Comparison of ENCODE assay signal across 19 cellular contexts in the genomic region with DNA sequence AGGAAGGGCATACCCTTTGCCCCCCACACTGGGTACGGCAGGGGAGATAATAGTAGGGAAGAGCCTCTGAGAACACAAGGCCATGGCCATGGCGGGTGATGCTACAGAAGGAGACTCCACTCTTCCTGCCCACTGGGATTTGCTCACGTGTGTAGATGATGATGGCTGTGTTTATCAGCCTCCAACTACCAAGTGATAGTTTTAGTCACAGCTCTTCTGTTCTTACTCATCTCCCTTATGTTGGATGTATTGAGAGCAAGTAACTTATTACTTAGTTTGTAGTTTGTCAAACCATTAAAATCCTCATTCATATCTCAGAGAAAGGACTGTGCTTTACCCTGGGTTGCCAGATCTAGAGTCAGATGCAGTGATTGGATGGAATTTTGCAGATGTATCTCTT.
A peak's percentile ranks its signal among the peaks of the same experiment; 100 is the strongest.
DNase-seq lines count a peak whose midpoint lies in the region; ATAC-seq and TF ChIP-seq lines count a peak whose summit lies in the region.
"Had no signal": no experiment of that assay in that cellular context is flagged by ENCODE, and none has a peak within 500 bp of the region (broad histone marks: within the 10 kb centered on the region; RNA-seq: fewer than 3 reads in every experiment).

No MANE protein-coding gene starts in this region.

- H3K9me3 ChIP-seq in BLaER1: peaks cover 10% of the 10 kb centered on the region; the same call in 1 of the 2 replicates

- peaks cover 11% of the 10 kb centered on the region for H3K27me3 Mint-ChIP-seq in osteocyte (ENCODE audit: unreplicated experiment)
- H3K27me3 Mint-ChIP-seq: CD4-positive, alpha-beta T cell had no signal

- H3K4me2 ChIP-seq in BLaER1: peak overlapping the region; percentile 58
- H3K4me2 ChIP-seq: KMS-11 had no signal

- H3K27ac ChIP-seq in BLaER1: peak overlapping the region; percentile 45; the same call in 1 of the 2 replicates
- H3K27ac ChIP-seq: KMS-11 had no signal

- no peaks in the 10 kb centered on the region for H3K36me3 Mint-ChIP-seq in osteocyte (ENCODE audit: unreplicated experiment)

- no peak overlapping the region for H3K27ac Mint-ChIP-seq in osteocyte (ENCODE audit: unreplicated experiment)
- H3K27ac Mint-ChIP-seq: CD4-positive, alpha-beta T cell; H9 had no signal

- no peaks in the 10 kb centered on the region for H4K20me1 ChIP-seq in BLaER1

- no peaks in the 10 kb centered on the region for H3K4me1 Mint-ChIP-seq in osteocyte (ENCODE audit: unreplicated experiment)

- H3K36me3 ChIP-seq in BLaER1: no peaks in the 10 kb centered on the region

- peaks cover 4% of the 10 kb centered on the region for H3K9me3 Mint-ChIP-seq in osteocyte (ENCODE audit: unreplicated experiment)

- ATAC-seq in HG02798 (IDR thresholded peaks at IDR 0.05; ENCODE audit: poor library complexity, unreplicated experiment): peak; percentile 50
- no peak for ATAC-seq in GM21526 (IDR thresholded peaks at IDR 0.05; ENCODE audit: low FRiP score, unreplicated experiment)
- ATAC-seq: Panc1 had no signal

- no peak for TF ChIP-seq CTCF in osteocyte (IDR thresholded peaks at IDR 0.05)

- H3K4me3 Mint-ChIP-seq in osteocyte (ENCODE audit: unreplicated experiment): no peak overlapping the region
- H3K4me3 Mint-ChIP-seq: CD4-positive, alpha-beta T cell; H9 had no signal

- H3K4me1 ChIP-seq in BLaER1: peaks cover 42% of the 10 kb centered on the region

- H3K4me3 ChIP-seq in BLaER1: no peak overlapping the region

- DNase-seq in brain pericyte (ENCODE audit: low read depth, low spot score) (peak; percentile 45), osteocyte (ENCODE audit: extremely low spot score, unreplicated experiment) (peak; percentile 46), DMS153 treated with DMSO at 0.1 percent for 48 hours (lab: John Stamatoyannopoulos, UW; ENCODE audit: unreplicated experiment) (no peak), medulla oblongata (ENCODE audit: extremely low spot score) (no peak)
- DNase-seq: CD4-positive, alpha-beta T cell; IMR-90; NCI-H1092; NCI-H1417 treated with DMSO at 0.1 percent for 48 hours; NCI-H1694 treated with DMSO at 0.1 percent for 48 hours; NCI-H2081; NCI-H2227 treated with DMSO at 0.1 percent for 48 hours; NCI-H69; SHP77 treated with DMSO at 0.1 percent for 48 hours had no signal

- H3K27me3 ChIP-seq in BLaER1: no peaks in the 10 kb centered on the region

- H3K9ac ChIP-seq in BLaER1: peak overlapping the region; percentile 23; the same call in 1 of the 2 replicates
- H3K9ac ChIP-seq: KMS-11 had no signal

Comparison
In these comparisons a context has a peak if more than half of its experiments do, and no peak if none do; other contexts are left out.
1. DNase-seq: peak in brain pericyte (single experiment) and osteocyte (single experiment); none in DMS153 treated with DMSO at 0.1 percent for 48 hours (single experiment) and medulla oblongata (single experiment).